In the genomic region with DNA sequence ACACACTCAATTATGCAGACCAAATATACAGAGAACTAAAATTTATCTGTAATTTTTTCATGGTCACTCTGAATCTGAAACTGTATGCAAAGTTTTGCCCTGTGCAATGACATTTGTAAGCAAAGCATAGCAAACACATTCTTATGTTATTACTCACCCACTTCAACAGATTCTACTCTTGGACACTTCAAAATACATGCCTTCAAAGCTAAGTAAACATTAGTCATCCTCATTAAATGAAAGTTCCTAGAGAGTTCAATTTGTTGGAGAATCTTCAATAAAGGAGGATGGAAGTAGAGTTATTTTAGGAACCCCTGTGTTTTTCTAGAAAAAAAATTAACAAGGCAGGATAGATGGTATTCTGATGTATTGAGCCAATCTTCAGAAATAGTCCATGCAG, we compare ENCODE assay signal across 10 cellular contexts.
A peak's percentile ranks its signal among the peaks of the same experiment; 100 is the strongest.
DNase-seq lines count a peak whose midpoint lies in the region; FAIRE-seq and TF ChIP-seq lines count a peak whose summit lies in the region.
"Had no signal": no experiment of that assay in that cellular context is flagged by ENCODE, and none has a peak within 500 bp of the region (broad histone marks: within the 10 kb centered on the region; RNA-seq: fewer than 3 reads in every experiment).

No MANE protein-coding gene starts in this region.

- TF ChIP-seq CTCF in AG10803 (conservative IDR thresholded peaks at IDR 0.05; ENCODE audit: low read length) (no peak), HFF-Myc (IDR thresholded peaks at IDR 0.05; ENCODE audit: low read depth, low read length, missing control alignments) (no peak), nephron progenitor cell (IDR thresholded peaks at IDR 0.05) (no peak)

- H3K9me3 Mint-ChIP-seq in nephron progenitor cell, result no peaks in the 10 kb centered on the region

- H3K27me3 Mint-ChIP-seq in nephron progenitor cell (ENCODE audit: low read depth, poor library complexity), result peaks cover 3% of the 10 kb centered on the region

- no peaks in the 10 kb centered on the region for H3K4me1 Mint-ChIP-seq in nephron progenitor cell

- peak; percentile 94 for FAIRE-seq in RCC 7860 (lab: Jason Lieb, UNC)
- FAIRE-seq: G401.6, islet of Langerhans had no signal

- no peak overlapping the region for H3K27ac Mint-ChIP-seq in nephron progenitor cell

- no peaks in the 10 kb centered on the region for H3K36me3 Mint-ChIP-seq in nephron progenitor cell (ENCODE audit: low read depth)

- DNase-seq in AG10803 (ENCODE audit: low read depth) (peak; percentile 43), HFF-Myc (ENCODE audit: extremely low read depth, low read depth) (peak; percentile 57), RCC 7860 (ENCODE audit: low spot score) (peak; percentile 88), glomerular visceral epithelial cell (ENCODE audit: extremely low spot score) (peak; percentile 76), NCI-H1436 treated with DMSO at 0.1 percent for 48 hours (lab: John Stamatoyannopoulos, UW) (no peak), nephron progenitor cell (no peak), nucleus accumbens (lab: John Stamatoyannopoulos, UW) (no peak), GM19238 (ENCODE audit: insufficient read length, low spot score) (no peak)

- no peak overlapping the region for H3K4me3 ChIP-seq in AG10803 (ENCODE audit: low read length)
- H3K4me3 ChIP-seq in HFF-Myc (replicated peaks; ENCODE audit: low read depth, low read length), result no peak overlapping the region

- H3K4me3 Mint-ChIP-seq in nephron progenitor cell, result no peak overlapping the region

Comparison
In these comparisons a context has a peak if more than half of its experiments do, and no peak if none do; other contexts are left out.
1. DNase-seq: peak in AG10803 (single experiment), HFF-Myc (single experiment), RCC 7860 (single experiment) and glomerular visceral epithelial cell (single experiment); none in NCI-H1436 treated with DMSO at 0.1 percent for 48 hours (single experiment), nephron progenitor cell (single experiment), nucleus accumbens (0 of 56) and GM19238 (single experiment).